Comparison of ENCODE assay signal across 1 cellular context in genomic region chr4:121675715-121676114, GRCh38.
A peak's percentile ranks its signal among the peaks of the same experiment; 100 is the strongest.
TF ChIP-seq lines count a peak whose summit lies in the region.

No MANE protein-coding gene starts in this region.

TF ChIP-seq in HepG2, 621 proteins besides CTCF, POLR2A, EP300 and RAD21 (continued from another document):
- TF ChIP-seq ZNF512B (CRISPR knock-in tag; IDR thresholded peaks at IDR 0.05; ENCODE audit: borderline replicate concordance) (no peak), ZNF260 (CRISPR knock-in tag; IDR thresholded peaks at IDR 0.05; ENCODE audit: borderline replicate concordance, low read depth) (no peak), ZNF574 (CRISPR knock-in tag; IDR thresholded peaks at IDR 0.05) (0 out of 2 replicates have a peak, but pooled peaks have one; percentile 23), ZFX (CRISPR knock-in tag; IDR thresholded peaks at IDR 0.05; ENCODE audit: low read depth) (peak; percentile 36)
